In genomic region chr11:10382518-10382917, GRCh38 we compare ENCODE assay signal across 14 cellular contexts.
A peak's percentile ranks its signal among the peaks of the same experiment; 100 is the strongest.
DNase-seq lines count a peak whose midpoint lies in the region; ATAC-seq and TF ChIP-seq lines count a peak whose summit lies in the region.
"Had no signal": no experiment of that assay in that cellular context is flagged by ENCODE, and none has a peak within 500 bp of the region (broad histone marks: within the 10 kb centered on the region; RNA-seq: fewer than 3 reads in every experiment).

No MANE protein-coding gene starts in this region.

- no peaks in the 10 kb centered on the region for H4K20me1 ChIP-seq in DND-41 (ENCODE audit: insufficient read depth, low read length)

- no peak overlapping the region for H3K4me3 Mint-ChIP-seq in memory B cell

- H3K9me3 Mint-ChIP-seq in memory B cell, result peaks cover 2% of the 10 kb centered on the region

- H3K79me2 ChIP-seq in DND-41 (ENCODE audit: insufficient read depth, low read length), result no peaks in the 10 kb centered on the region

- no peak overlapping the region for H3K9ac ChIP-seq in DND-41 (ENCODE audit: low read depth, low read length)

- no peak overlapping the region for H3K27ac Mint-ChIP-seq in memory B cell

- peaks cover 14% of the 10 kb centered on the region for H3K27me3 Mint-ChIP-seq in memory B cell

- ATAC-seq in DND-41 (ENCODE audit: insufficient read depth, low read depth), result peak; percentile 45; the same call in 1 of the 3 replicates
- ATAC-seq in RWPE2 (ENCODE audit: low read depth), result peak; percentile 76
- ATAC-seq in memory B cell (ENCODE audit: low read depth), result peak; percentile 57
- ATAC-seq in HG02571 (IDR thresholded peaks at IDR 0.05; ENCODE audit: unreplicated experiment), result no peak

- POLR2A ChIA-PET in HEK293 (lab: Yijun Ruan, JAX), result interaction anchor here (1.1 kb wide), 1 partner anchor 78 kb away, joined by 3 read pairs; the partner anchor contains the start of gene ADM

- no peaks in the 10 kb centered on the region for H3K36me3 ChIP-seq in DND-41 (ENCODE audit: insufficient read depth, low read length)
- H3K36me3 ChIP-seq in HEK293 (ENCODE audit: control insufficient read depth in 2 of 2, insufficient read depth in 1 of 2, low read length in 2 of 2), result no peaks in the 10 kb centered on the region
- no peaks in the 10 kb centered on the region for H3K36me3 ChIP-seq in RWPE2 (ENCODE audit: low read depth)
- no peaks in the 10 kb centered on the region for H3K36me3 ChIP-seq in brain microvascular endothelial cell (replicated peaks)

- H3K27ac ChIP-seq in DND-41 (ENCODE audit: low read length), result no peak overlapping the region
- H3K27ac ChIP-seq in HEK293 (ENCODE audit: extremely low read depth, low read depth, low read length), result no peak overlapping the region
- H3K27ac ChIP-seq in RWPE2 (ENCODE audit: poor library complexity, severe bottlenecking), result no peak overlapping the region
- H3K27ac ChIP-seq in brain microvascular endothelial cell, result no peak overlapping the region

- H3K4me3 ChIP-seq in DND-41 (ENCODE audit: low read depth in 1 of 2, low read length in 2 of 2) (no peak overlapping the region), HEK293 (ENCODE audit: low read depth, low read length) (no peak overlapping the region), RWPE2 (ENCODE audit: severe bottlenecking) (no peak overlapping the region), brain microvascular endothelial cell (ENCODE audit: low read depth, low read length) (no peak overlapping the region)

- H3K4me1 ChIP-seq in DND-41 (ENCODE audit: insufficient read depth, low read length) (no peaks in the 10 kb centered on the region), HEK293 (ENCODE audit: control insufficient read depth, insufficient read depth, low read length) (no peaks in the 10 kb centered on the region; the same call in 1 of the 2 replicates), RWPE2 (ENCODE audit: insufficient read depth, poor library complexity, severe bottlenecking) (peaks cover 4% of the 10 kb centered on the region)

- TF ChIP-seq CTCF in DND-41 (IDR thresholded peaks at IDR 0.05; ENCODE audit: borderline replicate concordance, extremely low read depth, low read length, poor library complexity, severe bottlenecking), result no peak
- TF ChIP-seq CTCF in HEK293 (tag by site-specific recombination; IDR thresholded peaks at IDR 0.05), result no peak
- TF ChIP-seq CTCF in RWPE2 (IDR thresholded peaks at IDR 0.05; ENCODE audit: poor library complexity, severe bottlenecking), result no peak
- no peak for TF ChIP-seq CTCF in brain microvascular endothelial cell (IDR thresholded peaks at IDR 0.05; ENCODE audit: low read depth, low read length, missing control alignments)

- in situ Hi-C loops in brain microvascular endothelial cell (cut with HindIII; ENCODE audit: low pct_ligation_motif_present, low sequenced_read_pairs), result no loop called here

- CTCF ChIA-PET in HEK293 (lab: Yijun Ruan, JAX), result interaction anchor here (1.0 kb wide), 1 partner anchor 24 kb away, joined by 3 read pairs; no protein-coding TSS in a partner anchor

- no peaks in the 10 kb centered on the region for H3K4me1 Mint-ChIP-seq in memory B cell

- H3K9me3 ChIP-seq in DND-41 (ENCODE audit: insufficient read depth, low read length, severe bottlenecking) (no peaks in the 10 kb centered on the region), HEK293 (ENCODE audit: control insufficient read depth, insufficient read depth, low read depth, low read length) (no peaks in the 10 kb centered on the region), RWPE2 (ENCODE audit: severe bottlenecking) (no peaks in the 10 kb centered on the region)

- H3K4me2 ChIP-seq in DND-41 (ENCODE audit: insufficient read depth, low read length), result no peak overlapping the region

- no peak for DNase-seq in DND-41
- DNase-seq in RWPE2 (ENCODE audit: low spot score), result no peak
- DNase-seq in memory B cell (ENCODE audit: low spot score in 2 of 2), result no peak
- no peak for DNase-seq in kidney tubule cell (ENCODE audit: low spot score)
- DNase-seq in C1 segment of cervical spinal cord (lab: John Stamatoyannopoulos, UW), result no peak
- no peak for DNase-seq in brain microvascular endothelial cell
- DNase-seq: activated naive CD4-positive, alpha-beta T cell treated with Interleukin-2 at 50 U/mL for 16 hours; central memory CD4-positive, alpha-beta T cell; DMS153; NCI-H1417; retina; stimulated activated CD4-positive, alpha-beta T cell treated with anti-CD3 and anti-CD28 coated beads, Interleukin-4, amount 100 ng/mL, for 4 hours had no signal

- no peak overlapping the region for H2AFZ ChIP-seq in DND-41 (ENCODE audit: low read depth, low read length)

- peaks cover 2% of the 10 kb centered on the region for H3K36me3 Mint-ChIP-seq in memory B cell

- no peaks in the 10 kb centered on the region for H3K27me3 ChIP-seq in DND-41 (ENCODE audit: insufficient read depth, low read length, poor library complexity)
- H3K27me3 ChIP-seq in RWPE2 (ENCODE audit: insufficient read depth, poor library complexity, severe bottlenecking), result no peaks in the 10 kb centered on the region
- H3K27me3 ChIP-seq in brain microvascular endothelial cell (replicated peaks), result no peaks in the 10 kb centered on the region

TF ChIP-seq in HEK293, 187 proteins besides CTCF, POLR2A, EP300 and RAD21:
- no peak for TF ChIP-seq ZNF18 (tag by site-specific recombination; IDR thresholded peaks at IDR 0.05)
- TF ChIP-seq, protein P1, sequence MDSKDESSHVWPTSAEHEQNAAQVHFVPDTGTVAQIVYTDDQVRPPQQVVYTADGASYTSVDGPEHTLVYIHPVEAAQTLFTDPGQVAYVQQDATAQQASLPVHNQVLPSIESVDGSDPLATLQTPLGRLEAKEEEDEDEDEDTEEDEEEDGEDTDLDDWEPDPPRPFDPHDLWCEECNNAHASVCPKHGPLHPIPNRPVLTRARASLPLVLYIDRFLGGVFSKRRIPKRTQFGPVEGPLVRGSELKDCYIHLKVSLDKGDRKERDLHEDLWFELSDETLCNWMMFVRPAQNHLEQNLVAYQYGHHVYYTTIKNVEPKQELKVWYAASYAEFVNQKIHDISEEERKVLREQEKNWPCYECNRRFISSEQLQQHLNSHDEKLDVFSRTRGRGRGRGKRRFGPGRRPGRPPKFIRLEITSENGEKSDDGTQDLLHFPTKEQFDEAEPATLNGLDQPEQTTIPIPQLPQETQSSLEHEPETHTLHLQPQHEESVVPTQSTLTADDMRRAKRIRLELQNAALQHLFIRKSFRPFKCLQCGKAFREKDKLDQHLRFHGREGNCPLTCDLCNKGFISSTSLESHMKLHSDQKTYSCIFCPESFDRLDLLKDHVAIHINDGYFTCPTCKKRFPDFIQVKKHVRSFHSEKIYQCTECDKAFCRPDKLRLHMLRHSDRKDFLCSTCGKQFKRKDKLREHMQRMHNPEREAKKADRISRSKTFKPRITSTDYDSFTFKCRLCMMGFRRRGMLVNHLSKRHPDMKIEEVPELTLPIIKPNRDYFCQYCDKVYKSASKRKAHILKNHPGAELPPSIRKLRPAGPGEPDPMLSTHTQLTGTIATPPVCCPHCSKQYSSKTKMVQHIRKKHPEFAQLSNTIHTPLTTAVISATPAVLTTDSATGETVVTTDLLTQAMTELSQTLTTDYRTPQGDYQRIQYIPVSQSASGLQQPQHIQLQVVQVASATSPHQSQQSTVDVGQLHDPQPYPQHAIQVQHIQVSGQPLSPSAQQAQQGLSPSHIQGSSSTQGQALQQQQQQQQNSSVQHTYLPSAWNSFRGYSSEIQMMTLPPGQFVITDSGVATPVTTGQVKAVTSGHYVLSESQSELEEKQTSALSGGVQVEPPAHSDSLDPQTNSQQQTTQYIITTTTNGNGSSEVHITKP (tag by site-specific recombination; IDR thresholded peaks at IDR 0.05), result peak; percentile 53
TF ChIP-seq in HEK293: peak in this region for 1.
